ENCODE assay signal across 1 cellular context in genomic region chr12:123118397-123118945, GRCh38.
TF ChIP-seq lines count a peak whose summit lies in the region.

No MANE protein-coding gene starts in this region.

TF ChIP-seq in GM23338, 12 proteins besides CTCF, POLR2A, EP300 and RAD21 (continued from another document):
- TF ChIP-seq, protein P1, sequence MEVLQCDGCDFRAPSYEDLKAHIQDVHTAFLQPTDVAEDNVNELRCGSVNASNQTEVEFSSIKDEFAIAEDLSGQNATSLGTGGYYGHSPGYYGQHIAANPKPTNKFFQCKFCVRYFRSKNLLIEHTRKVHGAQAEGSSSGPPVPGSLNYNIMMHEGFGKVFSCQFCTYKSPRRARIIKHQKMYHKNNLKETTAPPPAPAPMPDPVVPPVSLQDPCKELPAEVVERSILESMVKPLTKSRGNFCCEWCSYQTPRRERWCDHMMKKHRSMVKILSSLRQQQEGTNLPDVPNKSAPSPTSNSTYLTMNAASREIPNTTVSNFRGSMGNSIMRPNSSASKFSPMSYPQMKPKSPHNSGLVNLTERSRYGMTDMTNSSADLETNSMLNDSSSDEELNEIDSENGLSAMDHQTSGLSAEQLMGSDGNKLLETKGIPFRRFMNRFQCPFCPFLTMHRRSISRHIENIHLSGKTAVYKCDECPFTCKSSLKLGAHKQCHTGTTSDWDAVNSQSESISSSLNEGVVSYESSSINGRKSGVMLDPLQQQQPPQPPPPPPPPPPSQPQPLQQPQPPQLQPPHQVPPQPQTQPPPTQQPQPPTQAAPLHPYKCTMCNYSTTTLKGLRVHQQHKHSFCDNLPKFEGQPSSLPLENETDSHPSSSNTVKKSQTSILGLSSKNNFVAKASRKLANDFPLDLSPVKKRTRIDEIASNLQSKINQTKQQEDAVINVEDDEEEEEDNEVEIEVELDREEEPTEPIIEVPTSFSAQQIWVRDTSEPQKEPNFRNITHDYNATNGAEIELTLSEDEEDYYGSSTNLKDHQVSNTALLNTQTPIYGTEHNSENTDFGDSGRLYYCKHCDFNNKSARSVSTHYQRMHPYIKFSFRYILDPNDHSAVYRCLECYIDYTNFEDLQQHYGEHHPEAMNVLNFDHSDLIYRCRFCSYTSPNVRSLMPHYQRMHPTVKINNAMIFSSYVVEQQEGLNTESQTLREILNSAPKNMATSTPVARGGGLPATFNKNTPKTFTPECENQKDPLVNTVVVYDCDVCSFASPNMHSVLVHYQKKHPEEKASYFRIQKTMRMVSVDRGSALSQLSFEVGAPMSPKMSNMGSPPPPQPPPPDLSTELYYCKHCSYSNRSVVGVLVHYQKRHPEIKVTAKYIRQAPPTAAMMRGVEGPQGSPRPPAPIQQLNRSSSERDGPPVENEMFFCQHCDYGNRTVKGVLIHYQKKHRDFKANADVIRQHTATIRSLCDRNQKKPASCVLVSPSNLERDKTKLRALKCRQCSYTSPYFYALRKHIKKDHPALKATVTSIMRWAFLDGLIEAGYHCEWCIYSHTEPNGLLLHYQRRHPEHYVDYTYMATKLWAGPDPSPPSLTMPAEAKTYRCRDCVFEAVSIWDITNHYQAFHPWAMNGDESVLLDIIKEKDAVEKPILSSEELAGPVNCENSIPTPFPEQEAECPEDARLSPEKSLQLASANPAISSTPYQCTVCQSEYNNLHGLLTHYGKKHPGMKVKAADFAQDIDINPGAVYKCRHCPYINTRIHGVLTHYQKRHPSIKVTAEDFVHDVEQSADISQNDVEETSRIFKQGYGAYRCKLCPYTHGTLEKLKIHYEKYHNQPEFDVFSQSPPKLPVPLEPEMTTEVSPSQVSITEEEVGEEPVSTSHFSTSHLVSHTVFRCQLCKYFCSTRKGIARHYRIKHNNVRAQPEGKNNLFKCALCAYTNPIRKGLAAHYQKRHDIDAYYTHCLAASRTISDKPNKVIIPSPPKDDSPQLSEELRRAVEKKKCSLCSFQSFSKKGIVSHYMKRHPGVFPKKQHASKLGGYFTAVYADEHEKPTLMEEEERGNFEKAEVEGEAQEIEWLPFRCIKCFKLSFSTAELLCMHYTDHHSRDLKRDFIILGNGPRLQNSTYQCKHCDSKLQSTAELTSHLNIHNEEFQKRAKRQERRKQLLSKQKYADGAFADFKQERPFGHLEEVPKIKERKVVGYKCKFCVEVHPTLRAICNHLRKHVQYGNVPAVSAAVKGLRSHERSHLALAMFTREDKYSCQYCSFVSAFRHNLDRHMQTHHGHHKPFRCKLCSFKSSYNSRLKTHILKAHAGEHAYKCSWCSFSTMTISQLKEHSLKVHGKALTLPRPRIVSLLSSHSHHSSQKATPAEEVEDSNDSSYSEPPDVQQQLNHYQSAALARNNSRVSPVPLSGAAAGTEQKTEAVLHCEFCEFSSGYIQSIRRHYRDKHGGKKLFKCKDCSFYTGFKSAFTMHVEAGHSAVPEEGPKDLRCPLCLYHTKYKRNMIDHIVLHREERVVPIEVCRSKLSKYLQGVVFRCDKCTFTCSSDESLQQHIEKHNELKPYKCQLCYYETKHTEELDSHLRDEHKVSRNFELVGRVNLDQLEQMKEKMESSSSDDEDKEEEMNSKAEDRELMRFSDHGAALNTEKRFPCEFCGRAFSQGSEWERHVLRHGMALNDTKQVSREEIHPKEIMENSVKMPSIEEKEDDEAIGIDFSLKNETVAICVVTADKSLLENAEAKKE (CRISPR knock-in tag; IDR thresholded peaks at IDR 0.05) = no peak
- TF ChIP-seq, protein P2, sequence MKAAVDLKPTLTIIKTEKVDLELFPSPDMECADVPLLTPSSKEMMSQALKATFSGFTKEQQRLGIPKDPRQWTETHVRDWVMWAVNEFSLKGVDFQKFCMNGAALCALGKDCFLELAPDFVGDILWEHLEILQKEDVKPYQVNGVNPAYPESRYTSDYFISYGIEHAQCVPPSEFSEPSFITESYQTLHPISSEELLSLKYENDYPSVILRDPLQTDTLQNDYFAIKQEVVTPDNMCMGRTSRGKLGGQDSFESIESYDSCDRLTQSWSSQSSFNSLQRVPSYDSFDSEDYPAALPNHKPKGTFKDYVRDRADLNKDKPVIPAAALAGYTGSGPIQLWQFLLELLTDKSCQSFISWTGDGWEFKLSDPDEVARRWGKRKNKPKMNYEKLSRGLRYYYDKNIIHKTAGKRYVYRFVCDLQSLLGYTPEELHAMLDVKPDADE (IDR thresholded peaks at IDR 0.05) = no peak
- TF ChIP-seq POLR2AphosphoS5 (IDR thresholded peaks at IDR 0.05; ENCODE audit: low read depth) = no peak
